ENCODE assay signal across 8 cellular contexts in the genomic region with DNA sequence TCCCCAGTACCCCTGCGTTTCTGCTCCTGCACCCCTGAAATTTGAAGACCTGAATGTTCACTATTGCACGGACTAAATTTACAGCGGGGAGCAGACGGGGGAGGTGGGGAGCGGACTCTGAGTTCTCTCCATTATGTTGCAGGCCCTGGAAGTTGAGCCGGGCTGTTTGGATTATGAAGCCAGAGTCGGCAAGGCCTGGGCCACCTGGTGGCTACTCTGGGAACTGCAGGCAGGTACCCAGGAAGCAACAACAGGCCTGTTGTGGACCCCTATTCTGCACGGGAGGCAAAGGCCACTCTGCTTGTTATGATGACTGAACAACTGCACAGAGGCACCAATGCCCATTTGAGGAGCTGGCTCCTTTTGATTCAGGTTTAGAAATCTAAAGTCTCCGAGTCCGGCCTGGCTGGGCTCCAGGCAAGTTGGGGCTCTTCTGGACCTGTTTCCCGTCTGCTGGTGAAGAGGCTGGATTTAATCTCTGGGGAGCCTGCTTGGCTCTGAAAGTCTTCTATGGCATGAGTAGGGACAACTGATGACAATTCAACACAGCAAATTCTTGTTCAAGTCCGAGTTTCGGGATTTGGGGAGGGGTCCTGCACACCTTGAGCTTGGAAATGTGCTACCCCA. TPM values are rescaled to one million over a fixed set of nuclear protein-coding genes. Genes with fewer than 3 reads are reported as not detected.
DNase-seq lines count a peak whose midpoint lies in the region; ATAC-seq, FAIRE-seq and TF ChIP-seq lines count a peak whose summit lies in the region.

No MANE protein-coding gene starts in this region.

- no peak overlapping the region for H3K4me3 ChIP-seq in OCI-LY7 (ENCODE audit: low read depth, low read length, poor library complexity, severe bottlenecking)
- H3K4me3 ChIP-seq in fibroblast of the aortic adventitia (ENCODE audit: low read depth, low read length): no peak overlapping the region
- no peak overlapping the region for H3K4me3 ChIP-seq in neutrophil (ENCODE audit: low read depth in 1 of 2, low read length in 1 of 2)
- peak overlapping the region in 1 of 2 donors; percentile 52 for H3K4me3 ChIP-seq in stomach smooth muscle (ENCODE audit: low read length in 2 of 2)

- no peaks in the 10 kb centered on the region for H3K79me2 ChIP-seq in OCI-LY7 (ENCODE audit: insufficient read depth, low read depth, low read length)

- H3K4me1 ChIP-seq in OCI-LY7 (ENCODE audit: insufficient read depth, low read length, poor library complexity, severe bottlenecking) (no peaks in the 10 kb centered on the region), neutrophil (ENCODE audit: control insufficient read depth in 1 of 2, insufficient read depth in 1 of 2, low read depth in 1 of 2, low read length in 1 of 2) (no peaks in the 10 kb centered on the region), stomach smooth muscle (ENCODE audit: control insufficient read depth, insufficient read depth, low read length) (peaks cover 13% of the 10 kb centered on the region)

- TF ChIP-seq CTCF in OCI-LY7 (conservative IDR thresholded peaks at IDR 0.05; ENCODE audit: low read length) (peak; percentile 94), fibroblast of the aortic adventitia (IDR thresholded peaks at IDR 0.05; ENCODE audit: insufficient read depth, low read length) (peak; percentile 100), neutrophil (IDR thresholded peaks at IDR 0.05) (peak; percentile 96)

- H4K20me1 ChIP-seq in OCI-LY7 (ENCODE audit: insufficient read depth, low read length): no peaks in the 10 kb centered on the region

- ATAC-seq in HG03039 (IDR thresholded peaks at IDR 0.05; ENCODE audit: unreplicated experiment): no peak

- H3K27me3 ChIP-seq in neutrophil (peaks cover 16% of the 10 kb centered on the region), stomach smooth muscle (ENCODE audit: control insufficient read depth in 1 of 2, insufficient read depth in 2 of 2, low read length in 2 of 2) (peaks cover 2 to 3% of the 10 kb centered on the region in 2 donors)

- TF ChIP-seq POLR2A in H54 (IDR thresholded peaks at IDR 0.05; ENCODE audit: low read depth, low read length): no peak

- H3K36me3 ChIP-seq in OCI-LY7 (ENCODE audit: insufficient read depth, low read length): no peaks in the 10 kb centered on the region
- H3K36me3 ChIP-seq in neutrophil: no peaks in the 10 kb centered on the region
- H3K36me3 ChIP-seq in stomach smooth muscle (ENCODE audit: control insufficient read depth in 2 of 2, insufficient read depth in 2 of 2, low read length in 2 of 2): no peaks in the 10 kb centered on the region

- intact Hi-C loops in OCI-LY7 (cut with micrococcal nuclease; ENCODE audit: unreplicated experiment): loop anchor here (2.0 kb wide), 1 partner anchor 238 kb away; no protein-coding TSS in a partner anchor

- H3K9me2 ChIP-seq in OCI-LY7 (ENCODE audit: insufficient read depth, low read length): no peaks in the 10 kb centered on the region

- H3K9ac ChIP-seq in stomach smooth muscle (ENCODE audit: low read length in 2 of 2): no peak overlapping the region

- no peak overlapping the region for H3K4me2 ChIP-seq in OCI-LY7 (ENCODE audit: low read length)

- POLR2A ChIA-PET in OCI-LY7 (lab: Charles Lee): no interaction called here

- H3K9me3 ChIP-seq in OCI-LY7 (ENCODE audit: low read length): no peaks in the 10 kb centered on the region
- H3K9me3 ChIP-seq in neutrophil: no peaks in the 10 kb centered on the region
- no peaks in the 10 kb centered on the region for H3K9me3 ChIP-seq in stomach smooth muscle (ENCODE audit: control insufficient read depth in 2 of 2, low read length in 2 of 2)

- no peak overlapping the region for H2AFZ ChIP-seq in OCI-LY7 (ENCODE audit: low read length)

- FAIRE-seq in H54 (lab: Jason Lieb, UNC): no peak

- no peak overlapping the region for H3K27ac ChIP-seq in OCI-LY7 (ENCODE audit: low read depth, low read length, poor library complexity, severe bottlenecking)
- H3K27ac ChIP-seq in neutrophil: no peak overlapping the region
- H3K27ac ChIP-seq in stomach smooth muscle (ENCODE audit: low read length): peak overlapping the region; percentile 41

- DNase-seq in CMK (ENCODE audit: low read depth): peak; percentile 22
- DNase-seq in H54 (ENCODE audit: insufficient read length, low spot score): peak; percentile 64
- peak; percentile 66 for DNase-seq in OCI-LY7 (ENCODE audit: low spot score)
- peak; percentile 40 for DNase-seq in activated T-helper 1 cell treated with Interleukin-2 at 50 U/mL for 16 hours (ENCODE audit: low read depth)
- peak; percentile 59 for DNase-seq in fibroblast of the aortic adventitia (ENCODE audit: low read depth)

- no TSS peak for BruUV-seq in OCI-LY7 (replicated peaks; lab: Mats Ljungman, UMichigan)

- CTCF ChIA-PET in OCI-LY7 (lab: Charles Lee; ENCODE audit: unreplicated experiment): no interaction called here

RNA-seq across cellular contexts. Expression of gene FAM181A, which starts 34.1 kb away (rescaled TPM):
- total RNA-seq in OCI-LY7 (2014; rRNA removed; shearing (Covaris generic)): not detected in 2 replicates
- total RNA-seq in OCI-LY7 (2022) (not detected in 2 replicates), fibroblast of the aortic adventitia (ENCODE audit: low replicate concordance) (not detected in 2 replicates)
